ENCODE assay signal across 15 cellular contexts in genomic region chr15:27095809-27096580, GRCh38.
DNase-seq lines count a peak whose midpoint lies in the region; ATAC-seq and TF ChIP-seq lines count a peak whose summit lies in the region.
"Had no signal": no experiment of that assay in that cellular context is flagged by ENCODE, and none has a peak within 500 bp of the region (broad histone marks: within the 10 kb centered on the region; RNA-seq: fewer than 3 reads in every experiment).

No MANE protein-coding gene starts in this region.

- no peak overlapping the region for H4K8ac ChIP-seq in trophoblast cell (ENCODE audit: low read depth, low read length)

- H3K36me3 Mint-ChIP-seq in GM23338 (ENCODE audit: low read depth), result no peaks in the 10 kb centered on the region
- H3K36me3 Mint-ChIP-seq: activated naive CD8-positive, alpha-beta T cell treated with anti-CD3 and anti-CD28 coated beads for 36 hours had no signal

- H3K4me3 Mint-ChIP-seq in GM23338, result no peak overlapping the region
- H3K4me3 Mint-ChIP-seq: activated naive CD8-positive, alpha-beta T cell treated with anti-CD3 and anti-CD28 coated beads for 36 hours; activated T-cell treated with anti-CD3 and anti-CD28 coated beads, Interleukin-2, amount 50 U/mL, for 24 hours had no signal

- no peak overlapping the region for H3K14ac ChIP-seq in trophoblast cell (ENCODE audit: low read length)

- H3K18ac ChIP-seq in trophoblast cell (ENCODE audit: low read length), result no peak overlapping the region

- H3K23ac ChIP-seq in trophoblast cell (ENCODE audit: low read length), result no peak overlapping the region

- H3K27me3 ChIP-seq in GM23338 (ENCODE audit: insufficient read depth) (no peaks in the 10 kb centered on the region), trophoblast cell (ENCODE audit: insufficient read depth, low read length) (no peaks in the 10 kb centered on the region)
- H3K27me3 ChIP-seq: BLaER1, left lung had no signal

- H3K4me1 ChIP-seq in GM23338 (ENCODE audit: insufficient read depth) (peaks cover 13% of the 10 kb centered on the region), trophoblast cell (ENCODE audit: control insufficient read depth in 1 of 2, insufficient read depth in 2 of 2, low read length in 2 of 2) (peaks cover 11 to 20% of the 10 kb centered on the region in 2 experiments)
- H3K4me1 ChIP-seq: BLaER1, left lung had no signal

- H2BK5ac ChIP-seq in trophoblast cell (ENCODE audit: low read depth, low read length, poor library complexity), result no peak overlapping the region

- H3K36me3 ChIP-seq in GM23338 (ENCODE audit: insufficient read depth) (no peaks in the 10 kb centered on the region), trophoblast cell (ENCODE audit: control insufficient read depth in 1 of 2, insufficient read depth in 2 of 2, low read length in 2 of 2) (no peaks in the 10 kb centered on the region)
- H3K36me3 ChIP-seq: BLaER1, left lung had no signal

- no peak overlapping the region for H2BK12ac ChIP-seq in trophoblast cell (ENCODE audit: low read length)

- H3K4me2 ChIP-seq in GM23338, result no peak overlapping the region
- no peak overlapping the region for H3K4me2 ChIP-seq in trophoblast cell (ENCODE audit: low read length)
- H3K4me2 ChIP-seq: BLaER1 had no signal

- H2AK5ac ChIP-seq in trophoblast cell (ENCODE audit: low read length), result no peak overlapping the region

- H3K27ac Mint-ChIP-seq in GM23338, result no peak overlapping the region
- H3K27ac Mint-ChIP-seq: activated naive CD8-positive, alpha-beta T cell treated with anti-CD3 and anti-CD28 coated beads for 36 hours; activated T-cell treated with anti-CD3 and anti-CD28 coated beads, Interleukin-2, amount 50 U/mL, for 24 hours had no signal

- no peaks in the 10 kb centered on the region for H3K9me2 ChIP-seq in GM23338 (ENCODE audit: insufficient read depth)

- H2BK120ac ChIP-seq in trophoblast cell (ENCODE audit: insufficient read depth, low read length, poor library complexity), result no peak overlapping the region

- peak overlapping the region; percentile 20 for H4K91ac ChIP-seq in trophoblast cell (ENCODE audit: low read depth, low read length)

- DNase-seq in GM23338 (ENCODE audit: low spot score) (peak; percentile 17), NCI-H748 treated with DMSO at 0.1 percent for 48 hours (lab: John Stamatoyannopoulos, UW) (peak; percentile 8), cerebellar cortex (ENCODE audit: low spot score) (peak; percentile 34), trophoblast cell (no peak)
- DNase-seq: activated CD4-positive, alpha-beta T cell treated with anti-CD3 and anti-CD28 coated beads, Interleukin-2, amount 50 U/mL, for 4 hours; activated naive CD8-positive, alpha-beta T cell treated with anti-CD3 and anti-CD28 coated beads for 36 hours; activated T-cell treated with anti-CD3 and anti-CD28 coated beads, Interleukin-2, amount 50 U/mL, for 24 hours; left lung; NCI-H2029 had no signal

- no CpG with 5 or more reads among the region's 10 CpGs for WGBS in trophoblast cell (ENCODE audit: extremely low coverage, insufficient coverage, insufficient read length)

- TF ChIP-seq CTCF in GM23338 (conservative IDR thresholded peaks at IDR 0.05; ENCODE audit: low read depth in 2 of 2), result no peak

- ATAC-seq in GM23338 (no peak), GM18870 (IDR thresholded peaks at IDR 0.05; ENCODE audit: unreplicated experiment) (no peak), GM18511 (IDR thresholded peaks at IDR 0.05; ENCODE audit: unreplicated experiment) (no peak), GM18873 (IDR thresholded peaks at IDR 0.05; ENCODE audit: low FRiP score, unreplicated experiment) (no peak), GM19023 (IDR thresholded peaks at IDR 0.05; ENCODE audit: unreplicated experiment) (no peak)
- ATAC-seq: left lung had no signal

- no peak overlapping the region for H3K9ac ChIP-seq in trophoblast cell (ENCODE audit: low read length)
- H3K9ac ChIP-seq: BLaER1 had no signal

- H3K9me3 Mint-ChIP-seq in GM23338, result no peaks in the 10 kb centered on the region; the same call in 2 of the 3 replicates
- H3K9me3 Mint-ChIP-seq: activated naive CD8-positive, alpha-beta T cell treated with anti-CD3 and anti-CD28 coated beads for 36 hours had no signal

- no peaks in the 10 kb centered on the region for H3K27me3 Mint-ChIP-seq in GM23338 (ENCODE audit: insufficient read depth, low read depth, poor library complexity)
- H3K27me3 Mint-ChIP-seq: activated naive CD8-positive, alpha-beta T cell treated with anti-CD3 and anti-CD28 coated beads for 36 hours; activated T-cell treated with anti-CD3 and anti-CD28 coated beads, Interleukin-2, amount 50 U/mL, for 24 hours had no signal

- H3K9me3 ChIP-seq in trophoblast cell (ENCODE audit: insufficient read depth, low read depth, low read length), result no peaks in the 10 kb centered on the region
- H3K9me3 ChIP-seq: BLaER1 had no signal

- H3K27ac ChIP-seq in GM23338 (ENCODE audit: low read depth) (no peak overlapping the region), trophoblast cell (ENCODE audit: low read depth, low read length) (no peak overlapping the region)
- H3K27ac ChIP-seq: BLaER1, left lung, SK-N-MC had no signal

- H3K4me1 Mint-ChIP-seq in GM23338, result peaks cover 14% of the 10 kb centered on the region; the same call in 2 of the 3 replicates
- H3K4me1 Mint-ChIP-seq: activated naive CD8-positive, alpha-beta T cell treated with anti-CD3 and anti-CD28 coated beads for 36 hours had no signal

- no peak overlapping the region for H3K4me3 ChIP-seq in GM23338
- H3K4me3 ChIP-seq in trophoblast cell (ENCODE audit: low read depth, low read length), result no peak overlapping the region
- H3K4me3 ChIP-seq: BLaER1, left lung, SK-N-MC had no signal

- peaks cover 2% of the 10 kb centered on the region for H3K79me1 ChIP-seq in trophoblast cell (ENCODE audit: low read length)

- H4K12ac ChIP-seq in trophoblast cell (ENCODE audit: low read depth, low read length), result no peak overlapping the region

- no peak overlapping the region for H3K4ac ChIP-seq in trophoblast cell (ENCODE audit: low read depth, low read length)

- no peaks in the 10 kb centered on the region for H4K20me1 ChIP-seq in GM23338 (replicated peaks; ENCODE audit: insufficient read depth)
- H4K20me1 ChIP-seq: BLaER1 had no signal

- H3K79me2 ChIP-seq in GM23338 (replicated peaks; ENCODE audit: insufficient read depth), result no peaks in the 10 kb centered on the region
- H3K79me2 ChIP-seq in trophoblast cell (ENCODE audit: control insufficient read depth, insufficient read depth, low read length, poor library complexity), result no peaks in the 10 kb centered on the region

- 0 out of 2 replicates have a peak overlapping the region, but pooled peaks have one; percentile 4 for H2AFZ ChIP-seq in GM23338
- no peak overlapping the region for H2AFZ ChIP-seq in trophoblast cell (ENCODE audit: insufficient read depth, low read length, poor library complexity)

- H3F3A ChIP-seq in GM23338 (replicated peaks; ENCODE audit: low read depth), result no peaks in the 10 kb centered on the region

TF ChIP-seq in GM23338, 12 proteins besides CTCF, POLR2A, EP300 and RAD21 (continues in another document):
- TF ChIP-seq NANOG (IDR thresholded peaks at IDR 0.05; ENCODE audit: borderline replicate concordance) (no peak), EZH2phosphoT487 (IDR thresholded peaks at IDR 0.05; ENCODE audit: unreplicated experiment) (no peak), ZNF331 (CRISPR knock-in tag; IDR thresholded peaks at IDR 0.05; ENCODE audit: low read depth) (no peak), ZNF114 (CRISPR knock-in tag; IDR thresholded peaks at IDR 0.05) (no peak)

Comparison
In these comparisons a context has a peak if more than half of its experiments do, and no peak if none do; other contexts are left out.
1. DNase-seq: peak in GM23338 (single experiment), NCI-H748 treated with DMSO at 0.1 percent for 48 hours (single experiment) and cerebellar cortex (single experiment); none in trophoblast cell (0 of 2).